In the genomic region with DNA sequence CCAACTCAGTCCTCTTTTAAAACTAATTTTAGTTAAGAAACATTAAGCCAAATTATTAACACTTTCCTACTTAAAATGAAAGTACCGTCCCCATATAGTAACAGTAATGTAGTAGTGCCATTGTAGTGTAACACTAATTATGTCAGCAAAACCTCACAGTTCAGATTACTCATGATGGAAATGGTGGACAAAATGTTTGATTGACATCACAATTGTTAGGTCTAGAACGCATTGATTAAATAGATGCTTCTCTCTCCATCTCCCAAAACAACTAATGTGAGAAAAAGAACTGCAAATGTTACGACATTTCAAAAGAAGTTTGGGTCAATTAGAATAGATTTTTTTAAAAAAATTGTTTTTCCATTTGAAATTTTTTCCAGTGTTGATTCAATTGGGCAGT, we compare ENCODE assay signal across 10 cellular contexts. TPM values are rescaled to one million over a fixed set of nuclear protein-coding genes. Genes with fewer than 3 reads are reported as not detected.
DNase-seq lines count a peak whose midpoint lies in the region; FAIRE-seq and TF ChIP-seq lines count a peak whose summit lies in the region.
"Had no signal": no experiment of that assay in that cellular context is flagged by ENCODE, and none has a peak within 500 bp of the region (broad histone marks: within the 10 kb centered on the region; RNA-seq: fewer than 3 reads in every experiment).

No MANE protein-coding gene starts in this region.

- H3K4me2 ChIP-seq in BLaER1: peak overlapping the region; percentile 86
- H3K4me2 ChIP-seq in astrocyte (ENCODE audit: low read length): peak overlapping the region; percentile 90

- peaks cover 38% of the 10 kb centered on the region for H3K79me2 ChIP-seq in astrocyte (ENCODE audit: insufficient read depth, low read length)

- no peak overlapping the region for H2AFZ ChIP-seq in astrocyte (ENCODE audit: low read depth, low read length)

- H3K27ac ChIP-seq in BLaER1 (no peak overlapping the region), HUES6 (ENCODE audit: low read depth, low read length) (no peak overlapping the region), astrocyte (ENCODE audit: low read depth, low read length) (no peak overlapping the region), muscle layer of duodenum (ENCODE audit: low read length) (peak overlapping the region; percentile 48)

- H3K4me1 ChIP-seq in BLaER1 (peaks cover 30% of the 10 kb centered on the region), HUES6 (ENCODE audit: control insufficient read depth, insufficient read depth, low read length) (peaks cover 4% of the 10 kb centered on the region), astrocyte (ENCODE audit: insufficient read depth, low read length) (peaks cover 7% of the 10 kb centered on the region), muscle layer of duodenum (ENCODE audit: control insufficient read depth in 1 of 2, insufficient read depth in 2 of 2, low read length in 2 of 2) (peaks cover 7 to 19% of the 10 kb centered on the region in 2 donors)

- DNase-seq in astrocyte (ENCODE audit: low read depth) (no peak), D341Med (ENCODE audit: low spot score) (no peak), DMS 273 treated with DMSO at 0.1 percent for 48 hours (lab: John Stamatoyannopoulos, UW) (no peak), retina (no peak)
- no peak for DNase-seq in stimulated activated CD4-positive, alpha-beta T cell treated with anti-CD3 and anti-CD28 coated beads, Interleukin-12 subunit alpha, Interleukin-12 subunit beta, amount 100 ng/mL, for 4 hours
- DNase-seq: foreskin fibroblast; stimulated activated CD4-positive, alpha-beta T cell treated with anti-CD3 and anti-CD28 coated beads, Interleukin-2, amount 100 ng/mL, for 24 hours had no signal

- H3K36me3 Mint-ChIP-seq in astrocyte (ENCODE audit: low read depth, unreplicated experiment): peaks cover 3% of the 10 kb centered on the region

- H3K4me3 Mint-ChIP-seq in astrocyte (ENCODE audit: unreplicated experiment): peak overlapping the region; percentile 100

- H3K27ac Mint-ChIP-seq in astrocyte (ENCODE audit: unreplicated experiment): no peak overlapping the region

- H3K9me3 Mint-ChIP-seq in astrocyte (ENCODE audit: unreplicated experiment): no peaks in the 10 kb centered on the region

- peak overlapping the region; percentile 84; the same call in 1 of the 2 replicates for H3K9ac ChIP-seq in BLaER1
- H3K9ac ChIP-seq in HUES6 (ENCODE audit: low read length): no peak overlapping the region
- peak overlapping the region; percentile 100 for H3K9ac ChIP-seq in astrocyte (ENCODE audit: low read length)

- H3K4me3 ChIP-seq in BLaER1 (peak overlapping the region; percentile 100), HUES6 (ENCODE audit: low read depth, low read length) (peak overlapping the region; percentile 76), astrocyte (ENCODE audit: insufficient read depth, low read depth, low read length) (peak overlapping the region; percentile 88), muscle layer of duodenum (ENCODE audit: low read depth in 1 of 2, low read length in 2 of 2) (peak overlapping the region in 1 of 2 donors; percentile 98)

- H3K4me1 Mint-ChIP-seq in astrocyte (ENCODE audit: low read depth, unreplicated experiment): no peaks in the 10 kb centered on the region

- peak; percentile 56 for FAIRE-seq in astrocyte (lab: Jason Lieb, UNC)

- no peaks in the 10 kb centered on the region for H3K27me3 Mint-ChIP-seq in astrocyte (ENCODE audit: low read depth, unreplicated experiment)

- H3K27me3 ChIP-seq in BLaER1: no peaks in the 10 kb centered on the region
- no peaks in the 10 kb centered on the region for H3K27me3 ChIP-seq in HUES6 (ENCODE audit: control insufficient read depth, insufficient read depth, low read length)
- no peaks in the 10 kb centered on the region for H3K27me3 ChIP-seq in astrocyte (ENCODE audit: insufficient read depth, low read length)
- H3K27me3 ChIP-seq in muscle layer of duodenum (ENCODE audit: low read depth, low read length): no peaks in the 10 kb centered on the region

- peaks cover 3% of the 10 kb centered on the region; the same call in 1 of the 2 replicates for H3K9me3 ChIP-seq in BLaER1
- no peaks in the 10 kb centered on the region; the same call in 1 of the 2 replicates for H3K9me3 ChIP-seq in HUES6 (ENCODE audit: control insufficient read depth, insufficient read depth, low read depth, low read length)
- no peaks in the 10 kb centered on the region for H3K9me3 ChIP-seq in astrocyte (ENCODE audit: insufficient read depth, low read depth, low read length)
- H3K9me3 ChIP-seq in muscle layer of duodenum (ENCODE audit: control insufficient read depth in 1 of 2, low read length in 2 of 2): no peaks in the 10 kb centered on the region

- TF ChIP-seq CTCF in astrocyte (IDR thresholded peaks at IDR 0.05; ENCODE audit: insufficient read depth, low read depth, low read length): no peak

- H3K36me3 ChIP-seq in BLaER1 (peaks cover 17% of the 10 kb centered on the region), HUES6 (ENCODE audit: control insufficient read depth, insufficient read depth, low read length) (peaks cover 3% of the 10 kb centered on the region), astrocyte (ENCODE audit: insufficient read depth, low read length) (no peaks in the 10 kb centered on the region), muscle layer of duodenum (ENCODE audit: control insufficient read depth in 1 of 2, insufficient read depth in 2 of 2, low read length in 2 of 2) (peaks cover 0 to 7% of the 10 kb centered on the region in 2 donors)

- H4K20me1 ChIP-seq in BLaER1: peaks cover 46% of the 10 kb centered on the region
- H4K20me1 ChIP-seq in astrocyte (ENCODE audit: insufficient read depth, low read length): peaks cover 30% of the 10 kb centered on the region

RNA-seq across cellular contexts. Expression of gene ATF2, which starts 1.2 kb away (rescaled TPM):
- total RNA-seq in astrocyte: 54.7 and 55.8 TPM in 2 replicates

RNA-seq across cellular contexts. Expression of gene ATP5MC3, which starts 12.3 kb away (rescaled TPM):
- 273 and 289 TPM in 2 replicates for total RNA-seq in astrocyte
